8 cellular contexts compared by ENCODE assay signal in genomic region chr19:58546131-58546530, GRCh38. TPM values are rescaled to one million over a fixed set of nuclear protein-coding genes. Genes with fewer than 3 reads are reported as not detected.
A peak's percentile ranks its signal among the peaks of the same experiment; 100 is the strongest.
DNase-seq lines count a peak whose midpoint lies in the region; ATAC-seq and TF ChIP-seq lines count a peak whose summit lies in the region.

No MANE protein-coding gene starts in this region.

- H2AK5ac ChIP-seq in mesenchymal stem cell (ENCODE audit: low read length, severe bottlenecking), result no peak overlapping the region

- no peak overlapping the region for H2BK120ac ChIP-seq in mesenchymal stem cell (ENCODE audit: low read depth, low read length)

- H3K36me3 ChIP-seq in left ventricle myocardium inferior (peaks cover 56% of the 10 kb centered on the region), mesenchymal stem cell (ENCODE audit: control insufficient read depth in 1 of 2, insufficient read depth in 2 of 2, low read depth in 1 of 2, low read length in 2 of 2) (peaks cover 52 to 54% of the 10 kb centered on the region in 2 experiments), uterus (no peaks in the 10 kb centered on the region)

- peak overlapping the region; percentile 94 for H3K9ac ChIP-seq in mesenchymal stem cell (ENCODE audit: low read length)

- peaks cover 29% of the 10 kb centered on the region for H3K4me1 Mint-ChIP-seq in brain

- peak overlapping the region in 1 of 2 experiments; percentile 91 for H3K23ac ChIP-seq in mesenchymal stem cell (ENCODE audit: low read length in 2 of 2)

- ATAC-seq in left cardiac atrium (no peak), left lobe of liver (no peak)

- H3K14ac ChIP-seq in mesenchymal stem cell (ENCODE audit: low read length in 2 of 2), result no peak overlapping the region

- H3K4me1 ChIP-seq in left ventricle myocardium inferior, result peaks cover 37% of the 10 kb centered on the region
- peaks cover 23% of the 10 kb centered on the region for H3K4me1 ChIP-seq in mesenchymal stem cell (ENCODE audit: control insufficient read depth, insufficient read depth, low read depth, low read length)
- peaks cover 10 to 22% of the 10 kb centered on the region in 2 donors for H3K4me1 ChIP-seq in uterus

- no peak overlapping the region for H4K8ac ChIP-seq in mesenchymal stem cell (ENCODE audit: low read length)

- peaks cover 25% of the 10 kb centered on the region for H3K27me3 Mint-ChIP-seq in brain

- H3K4ac ChIP-seq in mesenchymal stem cell (ENCODE audit: low read depth in 1 of 2, low read length in 2 of 2), result no peak overlapping the region

- H3K36me3 Mint-ChIP-seq in brain, result peaks cover 48% of the 10 kb centered on the region

- H3K27me3 ChIP-seq in left ventricle myocardium inferior (ENCODE audit: low read depth) (no peaks in the 10 kb centered on the region), mesenchymal stem cell (ENCODE audit: control insufficient read depth in 1 of 2, insufficient read depth in 1 of 2, low read length in 2 of 2) (peaks cover 0 to 9% of the 10 kb centered on the region in 2 experiments), uterus (no peaks in the 10 kb centered on the region)

- no peak overlapping the region for H2BK5ac ChIP-seq in mesenchymal stem cell (ENCODE audit: low read depth, low read length, poor library complexity, severe bottlenecking)

- TF ChIP-seq CTCF in left ventricle myocardium inferior (IDR thresholded peaks at IDR 0.05; ENCODE audit: borderline replicate concordance) (no peak), brain (conservative IDR thresholded peaks at IDR 0.05) (no peak), uterus (IDR thresholded peaks at IDR 0.05) (no peak)

- H3K4me2 ChIP-seq in mesenchymal stem cell (ENCODE audit: low read length, poor library complexity, severe bottlenecking), result peak overlapping the region; percentile 65

- peak overlapping the region; percentile 97 for H3K27ac ChIP-seq in left ventricle myocardium inferior (replicated peaks)
- H3K27ac ChIP-seq in mesenchymal stem cell (ENCODE audit: low read length, poor library complexity, severe bottlenecking), result no peak overlapping the region
- peak overlapping the region in 1 of 2 donors; percentile 97 for H3K27ac ChIP-seq in uterus

- no peak for DNase-seq in left ventricle myocardium inferior
- DNase-seq in left cardiac atrium, result no peak
- DNase-seq in mesenchymal stem cell, result no peak
- DNase-seq in uterus, result no peak
- DNase-seq in NOMO-1 treated with DMSO at 0.1 percent for 48 hours (lab: John Stamatoyannopoulos, UW; ENCODE audit: unreplicated experiment), result no peak
- no peak for DNase-seq in left lobe of liver (ENCODE audit: low spot score)
- DNase-seq in NCI-H345 treated with DMSO at 0.1 percent for 48 hours (lab: John Stamatoyannopoulos, UW; ENCODE audit: unreplicated experiment), result no peak

- peak overlapping the region; percentile 92 to 99 (median 97) for H3K4me3 Mint-ChIP-seq in brain

- H2AFZ ChIP-seq in mesenchymal stem cell (ENCODE audit: low read depth, low read length), result no peak overlapping the region

- peaks cover 10% of the 10 kb centered on the region for H3K79me1 ChIP-seq in mesenchymal stem cell (replicated peaks; ENCODE audit: low read length, poor library complexity, severe bottlenecking)

- no peak overlapping the region for H3K18ac ChIP-seq in mesenchymal stem cell (ENCODE audit: low read depth in 1 of 2, low read length in 2 of 2)

- peak overlapping the region; percentile 81 for H3K4me3 ChIP-seq in left ventricle myocardium inferior
- peak overlapping the region; percentile 88 to 96 for H3K4me3 ChIP-seq in mesenchymal stem cell (ENCODE audit: insufficient read depth in 1 of 2, low read depth in 1 of 2, low read length in 2 of 2)
- peak overlapping the region; percentile 60 to 79 for H3K4me3 ChIP-seq in uterus

- no peak overlapping the region for H2BK12ac ChIP-seq in mesenchymal stem cell (ENCODE audit: low read length in 2 of 2)

- peak overlapping the region; percentile 87 to 97 (median 95) for H3K27ac Mint-ChIP-seq in brain

- H4K91ac ChIP-seq in mesenchymal stem cell (ENCODE audit: low read length), result no peak overlapping the region

- H3K9me3 ChIP-seq in left ventricle myocardium inferior (replicated peaks), result no peaks in the 10 kb centered on the region
- H3K9me3 ChIP-seq in mesenchymal stem cell (ENCODE audit: control insufficient read depth, low read length), result no peaks in the 10 kb centered on the region
- H3K9me3 ChIP-seq in uterus, result no peaks in the 10 kb centered on the region

- intact Hi-C loops in left ventricle myocardium inferior (cut with micrococcal nuclease) (no loop called here), left cardiac atrium (cut with DNase I) (no loop called here), uterus (cut with DNase I; ENCODE audit: low total_unique reads) (no loop called here)

- no peak for TF ChIP-seq POLR2A in uterus (IDR thresholded peaks at IDR 0.05)

- H3K9me3 Mint-ChIP-seq in brain, result no peaks in the 10 kb centered on the region

- no peak overlapping the region for H2BK15ac ChIP-seq in mesenchymal stem cell (ENCODE audit: low read depth, poor library complexity, severe bottlenecking)

RNA-seq across cellular contexts. Expression of gene TRIM28, which starts 2.3 kb away (rescaled TPM):
- total RNA-seq in left ventricle myocardium inferior, result 136 TPM
- 100 to 1,000 TPM; 135 to 150 TPM for total RNA-seq in left cardiac atrium
- polyA plus RNA-seq in brain (ENCODE audit: insufficient read depth, low read depth, low replicate concordance), result 698 TPM
- polyA plus RNA-seq in mesenchymal stem cell (2013, experiment 1 of 2), result 229 TPM
- 226 TPM for polyA plus RNA-seq in mesenchymal stem cell (2013, experiment 2 of 2)
- total RNA-seq in uterus, result 100 to 1,000 TPM; 192 to 322 (median 280) TPM
- 84.0 TPM for total RNA-seq in left lobe of liver

RNA-seq across cellular contexts. Expression of gene CHMP2A, which starts 8.8 kb away (rescaled TPM):
- total RNA-seq in left ventricle myocardium inferior (124 TPM), left cardiac atrium (100 to 1,000 TPM; 109 to 113 TPM), uterus (10 to 100 TPM; 30.9 to 77.8 (median 56.0) TPM), left lobe of liver (73.4 TPM)
- polyA plus RNA-seq in brain (ENCODE audit: insufficient read depth, low read depth, low replicate concordance), result 216 TPM
- polyA plus RNA-seq in mesenchymal stem cell (2013, experiment 1 of 2), result 148 TPM
- 144 TPM for polyA plus RNA-seq in mesenchymal stem cell (2013, experiment 2 of 2)

RNA-seq across cellular contexts. Expression of gene UBE2M, which starts 12.3 kb away (rescaled TPM):
- total RNA-seq in left ventricle myocardium inferior (116 TPM), left cardiac atrium (100 to 1,000 TPM in 1 of 2 donors, 10 to 100 TPM in 1; 91.4 to 113 TPM), uterus (10 to 100 TPM in 3 of 4 donors, 1 to 10 TPM in 1; 6.1 to 63.7 (median 24.9) TPM), left lobe of liver (20.5 TPM)
- polyA plus RNA-seq in brain (ENCODE audit: insufficient read depth, low read depth, low replicate concordance), result 192 TPM
- 81.0 TPM for polyA plus RNA-seq in mesenchymal stem cell (2013, experiment 1 of 2)
- polyA plus RNA-seq in mesenchymal stem cell (2013, experiment 2 of 2), result 78.3 TPM

RNA-seq across cellular contexts. Expression of gene ZBTB45, which starts 26.5 kb away (rescaled TPM):
- total RNA-seq in left ventricle myocardium inferior, result 10.2 TPM
- total RNA-seq in left cardiac atrium, result 10 to 100 TPM; 10.2 to 11.7 TPM
- 16.1 TPM for polyA plus RNA-seq in brain (ENCODE audit: insufficient read depth, low read depth, low replicate concordance)
- 12.3 TPM for polyA plus RNA-seq in mesenchymal stem cell (2013, experiment 1 of 2)
- 12.7 TPM for polyA plus RNA-seq in mesenchymal stem cell (2013, experiment 2 of 2)
- total RNA-seq in uterus, result 10 to 100 TPM in 1 of 4 donors, 1 to 10 TPM in 2, under 1 TPM in 1; 0.88 to 17.8 (median 3.8) TPM
- 5.0 TPM for total RNA-seq in left lobe of liver

RNA-seq across cellular contexts. Expression of gene MZF1, which starts 27.0 kb away (rescaled TPM):
- total RNA-seq in left ventricle myocardium inferior (10.9 TPM), left cardiac atrium (10 to 100 TPM in 1 of 2 donors, 1 to 10 TPM in 1; 9.2 to 11.0 TPM), uterus (10 to 100 TPM; 26.5 to 41.5 (median 30.0) TPM), left lobe of liver (15.2 TPM)
- 14.9 TPM for polyA plus RNA-seq in brain (ENCODE audit: insufficient read depth, low read depth, low replicate concordance)
- polyA plus RNA-seq in mesenchymal stem cell (2013, experiment 1 of 2), result 9.8 TPM
- polyA plus RNA-seq in mesenchymal stem cell (2013, experiment 2 of 2), result 8.9 TPM
